ENCODE assay signal across 9 cellular contexts in the genomic region with DNA sequence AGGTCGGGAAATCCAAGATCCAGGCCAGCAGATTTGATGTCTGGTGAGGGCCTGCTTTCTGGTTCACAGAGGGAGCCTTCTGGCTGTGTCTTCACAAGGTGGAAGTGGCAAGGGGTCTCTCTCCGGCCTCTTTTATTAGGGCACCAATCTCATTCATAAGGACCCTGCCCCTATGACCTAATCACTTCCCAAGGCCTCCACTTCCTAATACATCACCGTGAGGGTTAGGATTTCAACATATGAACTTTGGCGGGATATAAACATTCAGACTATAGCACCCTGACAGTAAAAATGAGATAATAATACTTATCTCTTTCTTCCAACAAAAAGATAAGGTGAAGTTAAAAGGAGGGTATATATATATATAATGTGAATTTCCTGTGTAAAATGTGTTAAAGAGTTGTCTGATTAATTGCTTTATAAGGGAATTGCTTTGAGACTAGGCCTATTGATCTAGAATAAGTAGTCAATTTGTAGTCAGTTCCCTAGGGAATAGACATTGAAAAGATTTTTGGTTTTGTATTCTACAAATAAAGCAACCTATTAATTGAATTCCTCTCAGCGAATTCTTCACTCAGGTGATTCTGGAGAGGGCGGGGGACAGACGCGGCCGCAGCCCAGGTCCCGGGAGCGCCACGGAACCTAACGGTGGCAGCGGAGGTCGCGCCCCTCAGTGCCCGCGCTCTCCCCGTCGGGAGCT. TPM values are rescaled to one million over a fixed set of nuclear protein-coding genes. Genes with fewer than 3 reads are reported as not detected.
DNase-seq lines count a peak whose midpoint lies in the region; ATAC-seq and TF ChIP-seq lines count a peak whose summit lies in the region.
"Had no signal": no experiment of that assay in that cellular context is flagged by ENCODE, and none has a peak within 500 bp of the region (broad histone marks: within the 10 kb centered on the region; RNA-seq: fewer than 3 reads in every experiment).

No MANE protein-coding gene starts in this region.

- POLR2A ChIA-PET in naive thymus-derived CD4-positive, alpha-beta T cell (lab: Charles Lee) = no interaction called here

- peaks cover 6% of the 10 kb centered on the region for H3K27me3 Mint-ChIP-seq in IgD-negative memory B cell
- H3K27me3 Mint-ChIP-seq in dendritic cell treated with granulocyte-macrophage colony-stimulating factor and Interleukin-4, amounts not matched to agents 40 ng/mL and 50 ng/mL, for 4 days = no peaks in the 10 kb centered on the region
- peaks cover 17 to 49% (median 43%) of the 10 kb centered on the region in 5 donors for H3K27me3 Mint-ChIP-seq in naive thymus-derived CD4-positive, alpha-beta T cell

- CTCF ChIA-PET in naive thymus-derived CD4-positive, alpha-beta T cell (lab: Charles Lee) = no interaction called here

- no peaks in the 10 kb centered on the region for H3K9me3 Mint-ChIP-seq in IgD-negative memory B cell
- no peaks in the 10 kb centered on the region for H3K9me3 Mint-ChIP-seq in dendritic cell treated with granulocyte-macrophage colony-stimulating factor and Interleukin-4, amounts not matched to agents 40 ng/mL and 50 ng/mL, for 4 days
- H3K9me3 Mint-ChIP-seq in naive thymus-derived CD4-positive, alpha-beta T cell = no peaks in the 10 kb centered on the region

- no peak overlapping the region for H3K27ac Mint-ChIP-seq in IgD-negative memory B cell
- peak overlapping the region; percentile 94 for H3K27ac Mint-ChIP-seq in dendritic cell treated with granulocyte-macrophage colony-stimulating factor and Interleukin-4, amounts not matched to agents 40 ng/mL and 50 ng/mL, for 4 days
- H3K27ac Mint-ChIP-seq in naive thymus-derived CD4-positive, alpha-beta T cell = peak overlapping the region in 1 of 9 donors; percentile 61

- peak overlapping the region; percentile 50 for H3K4me3 ChIP-seq in AG09309 (ENCODE audit: control insufficient read depth, low read depth, low read length)
- peak overlapping the region; percentile 19 for H3K4me3 ChIP-seq in naive thymus-derived CD4-positive, alpha-beta T cell (ENCODE audit: low read length)

- no peaks in the 10 kb centered on the region for H3K36me3 ChIP-seq in naive thymus-derived CD4-positive, alpha-beta T cell (ENCODE audit: control insufficient read depth in 2 of 3, insufficient read depth in 3 of 3, low read length in 3 of 3)

- peak overlapping the region; percentile 80 to 91 (median 86) for H3K4me3 Mint-ChIP-seq in IgD-negative memory B cell
- H3K4me3 Mint-ChIP-seq in dendritic cell treated with granulocyte-macrophage colony-stimulating factor and Interleukin-4, amounts not matched to agents 40 ng/mL and 50 ng/mL, for 4 days = peak overlapping the region; percentile 89
- H3K4me3 Mint-ChIP-seq in naive thymus-derived CD4-positive, alpha-beta T cell = peak overlapping the region; percentile 52 to 85 (median 75)

- H3K27ac ChIP-seq in naive thymus-derived CD4-positive, alpha-beta T cell (ENCODE audit: low read depth, low read length) = no peak overlapping the region

- H3K4me1 Mint-ChIP-seq in IgD-negative memory B cell = peaks cover 0 to 11% (median 9%) of the 10 kb centered on the region in 3 donors
- peaks cover 71% of the 10 kb centered on the region for H3K4me1 Mint-ChIP-seq in dendritic cell treated with granulocyte-macrophage colony-stimulating factor and Interleukin-4, amounts not matched to agents 40 ng/mL and 50 ng/mL, for 4 days (ENCODE audit: low read depth)
- peaks cover 0 to 45% (median 8%) of the 10 kb centered on the region in 7 donors for H3K4me1 Mint-ChIP-seq in naive thymus-derived CD4-positive, alpha-beta T cell

- H3K9me3 ChIP-seq in naive thymus-derived CD4-positive, alpha-beta T cell (ENCODE audit: control insufficient read depth in 2 of 3, low read length in 3 of 3) = no peaks in the 10 kb centered on the region

- H3K4me1 ChIP-seq in naive thymus-derived CD4-positive, alpha-beta T cell (ENCODE audit: control insufficient read depth in 2 of 2, insufficient read depth in 2 of 2, low read length in 2 of 2) = peaks cover 0 to 13% of the 10 kb centered on the region in 2 donors

- H3K36me3 Mint-ChIP-seq in IgD-negative memory B cell = no peaks in the 10 kb centered on the region
- peaks cover 41% of the 10 kb centered on the region for H3K36me3 Mint-ChIP-seq in dendritic cell treated with granulocyte-macrophage colony-stimulating factor and Interleukin-4, amounts not matched to agents 40 ng/mL and 50 ng/mL, for 4 days (ENCODE audit: low read depth)
- peaks cover 0 to 15% (median 0%) of the 10 kb centered on the region in 5 donors for H3K36me3 Mint-ChIP-seq in naive thymus-derived CD4-positive, alpha-beta T cell

- no peak for DNase-seq in AG09309 (ENCODE audit: low read depth)
- DNase-seq in naive thymus-derived CD4-positive, alpha-beta T cell = no peak
- no peak for DNase-seq in hypothalamus (lab: John Stamatoyannopoulos, UW)
- DNase-seq in DMS79 (lab: John Stamatoyannopoulos, UW) = no peak
- no peak for DNase-seq in DMS 273 (lab: John Stamatoyannopoulos, UW; ENCODE audit: unreplicated experiment)
- DNase-seq: NCI-H1930 had no signal

- no peaks in the 10 kb centered on the region for H3K27me3 ChIP-seq in naive thymus-derived CD4-positive, alpha-beta T cell (ENCODE audit: control insufficient read depth in 2 of 2, insufficient read depth in 2 of 2, low read length in 2 of 2)

- intact Hi-C loops in dendritic cell treated with granulocyte-macrophage colony-stimulating factor and Interleukin-4, amounts not matched to agents 40 ng/mL and 50 ng/mL, for 4 days (cut with micrococcal nuclease) = loop anchor here (1.0 kb wide), 1 partner anchor 39 kb away; no protein-coding TSS in a partner anchor
- intact Hi-C loops in naive thymus-derived CD4-positive, alpha-beta T cell (cut with micrococcal nuclease) = loop anchor here in 1 of 2 donors (1.0 to 2.0 kb wide), 3 partner anchors 25 to 78 kb away; a partner anchor contains a TSS

- ATAC-seq in naive thymus-derived CD4-positive, alpha-beta T cell = no peak
- no peak for ATAC-seq in HG02588 (IDR thresholded peaks at IDR 0.05; ENCODE audit: unreplicated experiment)

- no peak for TF ChIP-seq CTCF in AG09309 (IDR thresholded peaks at IDR 0.05; ENCODE audit: control insufficient read depth, insufficient read depth, low read depth, low read length, missing control alignments)

RNA-seq across cellular contexts. Expression of a gene that starts 0.5 kb away (rescaled TPM):
- 7.6 TPM for polyA plus RNA-seq in IgD-negative memory B cell
- total RNA-seq in naive thymus-derived CD4-positive, alpha-beta T cell = 10 to 100 TPM in 4 of 5 experiments, 1 to 10 TPM in 1; 7.5 to 71.7 (median 12.4) TPM
- polyA plus RNA-seq in naive thymus-derived CD4-positive, alpha-beta T cell = under 1 TPM; 0.35 to 0.51 TPM
